Comparison of ENCODE assay signal across 8 cellular contexts in the genomic region with DNA sequence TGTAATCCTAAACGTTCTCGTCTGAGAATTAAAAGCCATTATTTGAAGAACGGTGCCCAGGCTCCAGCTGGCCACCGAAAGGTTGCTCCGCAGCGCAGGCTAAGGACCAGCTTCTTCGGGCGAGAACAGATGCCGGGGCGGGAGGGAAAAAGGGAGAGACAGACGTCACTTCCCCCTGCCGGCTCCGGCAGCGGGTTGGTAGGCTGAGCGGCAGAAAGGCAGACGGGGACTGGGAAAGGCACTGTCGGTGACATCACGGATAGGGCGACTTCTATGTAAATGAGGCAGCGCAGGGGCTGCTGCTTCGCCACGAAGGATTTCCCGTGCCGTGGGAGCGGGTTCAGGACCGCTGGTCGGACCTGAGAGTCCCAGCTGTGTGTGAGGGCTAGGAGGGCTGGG.
DNase-seq lines count a peak whose midpoint lies in the region; ATAC-seq and TF ChIP-seq lines count a peak whose summit lies in the region.
"Not testable (repeated sequence)": the region's sequence is repeated elsewhere in the genome, so short reads cannot be mapped to it uniquely, and the experiment has no call there.

No MANE protein-coding gene starts in this region.

- peak; percentile 79 to 86 (median 83) for DNase-seq in CD4-positive, CD25-positive, alpha-beta regulatory T cell
- DNase-seq in Karpas-422 = peak; percentile 86
- peak; percentile 73 for DNase-seq in RKO (ENCODE audit: low spot score)
- peak; percentile 78 for DNase-seq in activated T-cell treated with anti-CD3 and anti-CD28 coated beads for 24 hours (ENCODE audit: low read depth)
- DNase-seq in mesothelial cell of epicardium (ENCODE audit: low spot score in 2 of 2, unreplicated experiment in 2 of 2) = peak; percentile 51 to 83
- peak; percentile 68 to 77 (median 72) for DNase-seq in stimulated activated CD4-positive, alpha-beta T cell treated with anti-CD3 and anti-CD28 coated beads, TNF-alpha, amount 100 ng/mL, for 24 hours (ENCODE audit: low read depth in 3 of 3)

- H3K27me3 ChIP-seq in CD4-positive, CD25-positive, alpha-beta regulatory T cell (ENCODE audit: control insufficient read depth, insufficient read depth, low read length); Karpas-422 (ENCODE audit: low read length); endocrine pancreas (ENCODE audit: control insufficient read depth, insufficient read depth, low read length): not testable (repeated sequence)

- not testable (repeated sequence) for H2AFZ ChIP-seq in Karpas-422 (ENCODE audit: low read length)

- H3K9ac ChIP-seq in Karpas-422 (ENCODE audit: low read length) = 0 out of 2 replicates have a peak overlapping the region, but pooled peaks have one; percentile 33
- H3K9ac ChIP-seq in endocrine pancreas (ENCODE audit: control insufficient read depth, insufficient read depth, low read length) = not testable (repeated sequence)

- H4K20me1 ChIP-seq in Karpas-422 (ENCODE audit: insufficient read depth, low read depth, low read length) = not testable (repeated sequence)

- not testable (repeated sequence) for H3K36me3 Mint-ChIP-seq in CD4-positive, CD25-positive, alpha-beta regulatory T cell; mesothelial cell of epicardium

- not testable (repeated sequence) for H3K4me3 ChIP-seq in CD4-positive, CD25-positive, alpha-beta regulatory T cell (ENCODE audit: low read depth, low read length)
- H3K4me3 ChIP-seq in Karpas-422 (ENCODE audit: low read length) (peak overlapping the region; percentile 43; the same call in 1 of the 2 replicates), endocrine pancreas (ENCODE audit: control insufficient read depth, insufficient read depth, low read length) (peak overlapping the region; percentile 22)

- TF ChIP-seq CTCF in mesothelial cell of epicardium (IDR thresholded peaks at IDR 0.05; ENCODE audit: unreplicated experiment) = not testable (repeated sequence)

- not testable (repeated sequence) for H3K4me1 ChIP-seq in CD4-positive, CD25-positive, alpha-beta regulatory T cell (ENCODE audit: control insufficient read depth, insufficient read depth, low read length, poor library complexity, severe bottlenecking); endocrine pancreas (ENCODE audit: control insufficient read depth, insufficient read depth, low read length)
- H3K4me1 ChIP-seq in Karpas-422 (ENCODE audit: low read length) = peaks cover 17% of the 10 kb centered on the region

- peak overlapping the region; percentile 94 to 100 (median 97) for H3K27ac Mint-ChIP-seq in CD4-positive, CD25-positive, alpha-beta regulatory T cell
- peak overlapping the region; percentile 99 for H3K27ac Mint-ChIP-seq in mesothelial cell of epicardium

- H3K79me2 ChIP-seq in Karpas-422 (ENCODE audit: low read length) = not testable (repeated sequence)

- not testable (repeated sequence) for H3K27me3 Mint-ChIP-seq in CD4-positive, CD25-positive, alpha-beta regulatory T cell; mesothelial cell of epicardium (ENCODE audit: low read depth)

- H3K4me1 Mint-ChIP-seq in CD4-positive, CD25-positive, alpha-beta regulatory T cell = peaks cover 0 to 18% (median 1%) of the 10 kb centered on the region in 4 donors
- peaks cover 13% of the 10 kb centered on the region for H3K4me1 Mint-ChIP-seq in mesothelial cell of epicardium

- H3K4me3 Mint-ChIP-seq in CD4-positive, CD25-positive, alpha-beta regulatory T cell = peak overlapping the region; percentile 88 to 95 (median 92)
- peak overlapping the region; percentile 72 for H3K4me3 Mint-ChIP-seq in mesothelial cell of epicardium

- not testable (repeated sequence) for H3K36me3 ChIP-seq in CD4-positive, CD25-positive, alpha-beta regulatory T cell (ENCODE audit: control insufficient read depth, insufficient read depth, low read length); Karpas-422 (ENCODE audit: insufficient read depth, low read length); endocrine pancreas (ENCODE audit: control insufficient read depth, insufficient read depth, low read length)

- H3K9me3 ChIP-seq in CD4-positive, CD25-positive, alpha-beta regulatory T cell (ENCODE audit: control insufficient read depth in 2 of 2, low read length in 2 of 2); Karpas-422 (ENCODE audit: low read length); endocrine pancreas (ENCODE audit: control insufficient read depth, low read length): not testable (repeated sequence)

- H3K9me2 ChIP-seq in Karpas-422 (replicated peaks; ENCODE audit: insufficient read depth, low read length) = not testable (repeated sequence)

- peak overlapping the region; percentile 84 for H3K27ac ChIP-seq in CD4-positive, CD25-positive, alpha-beta regulatory T cell (ENCODE audit: insufficient read depth, low read length, poor library complexity, severe bottlenecking)
- not testable (repeated sequence) for H3K27ac ChIP-seq in Karpas-422 (ENCODE audit: low read length)

- H3K9me3 Mint-ChIP-seq in CD4-positive, CD25-positive, alpha-beta regulatory T cell; mesothelial cell of epicardium: not testable (repeated sequence)

- ATAC-seq in CD4-positive, CD25-positive, alpha-beta regulatory T cell (ENCODE audit: low read depth in 2 of 2) = peak; percentile 51 to 56
- ATAC-seq in GM21619 (IDR thresholded peaks at IDR 0.05; ENCODE audit: unreplicated experiment) = peak; percentile 50

- H3K4me2 ChIP-seq in Karpas-422 (ENCODE audit: low read depth, low read length, poor library complexity, severe bottlenecking) = peak overlapping the region; percentile 53
